Comparison of ENCODE assay signal across 18 cellular contexts in the genomic region with DNA sequence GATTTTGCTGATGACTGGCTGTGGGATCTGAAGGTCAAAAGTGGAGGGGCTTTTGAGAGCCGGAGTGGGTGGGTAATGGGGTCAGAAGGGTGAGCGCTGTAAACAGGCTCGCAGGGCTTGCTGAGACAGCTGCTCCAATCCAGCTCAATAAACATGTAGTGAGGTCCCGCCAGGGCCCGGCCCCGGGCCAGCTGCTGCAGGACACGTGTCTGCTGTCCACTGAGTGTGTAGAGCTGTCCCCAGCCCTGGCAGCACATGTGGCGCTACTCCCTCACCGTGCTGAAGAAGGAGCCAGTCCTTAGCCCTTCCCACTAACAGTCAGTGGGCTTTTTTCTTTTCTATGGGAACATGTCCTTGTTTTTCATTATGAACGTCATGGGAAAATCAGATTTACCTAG.
DNase-seq lines count a peak whose midpoint lies in the region; ATAC-seq and TF ChIP-seq lines count a peak whose summit lies in the region.
"Had no signal": no experiment of that assay in that cellular context is flagged by ENCODE, and none has a peak within 500 bp of the region (broad histone marks: within the 10 kb centered on the region; RNA-seq: fewer than 3 reads in every experiment).

No MANE protein-coding gene starts in this region.

- H3K27ac ChIP-seq in SJCRH30: peak overlapping the region; percentile 58
- H3K27ac ChIP-seq: 22Rv1, A549, C4-2B, HL-60 had no signal

- H3K4me3 Mint-ChIP-seq in nephron progenitor cell: no peak overlapping the region
- H3K4me3 Mint-ChIP-seq: CD4-positive, alpha-beta T cell had no signal

- peaks cover 9% of the 10 kb centered on the region for H3K4me1 ChIP-seq in SJCRH30
- H3K4me1 ChIP-seq: A549, HAP-1 had no signal

- no peak overlapping the region for H3K4me3 ChIP-seq in SJCRH30
- H3K4me3 ChIP-seq: A549, HAP-1 had no signal

- H3K36me3 ChIP-seq in SJCRH30: no peaks in the 10 kb centered on the region
- H3K36me3 ChIP-seq: HAP-1 had no signal

- DNase-seq in left ventricle myocardium superior (peak; percentile 16), left cardiac atrium (no peak), SJCRH30 (peak; percentile 83 to 84), nephron progenitor cell (peak; percentile 29), ureter (ENCODE audit: low spot score) (peak; percentile 56), NCI-H510A (lab: John Stamatoyannopoulos, UW) (no peak), DMS153 treated with DMSO at 0.1 percent for 48 hours (lab: John Stamatoyannopoulos, UW; ENCODE audit: unreplicated experiment) (no peak)
- DNase-seq: AML-193; CD4-positive, alpha-beta T cell; DMS153; DMS79 treated with DMSO at 0.1 percent for 48 hours; GF-D8 had no signal

- intact Hi-C loops in left ventricle myocardium superior (cut with micrococcal nuclease): no loop called here
- intact Hi-C loops in left cardiac atrium (cut with DNase I): no loop called here

- ATAC-seq in left ventricle myocardium superior (no peak), left cardiac atrium (no peak), GM19324 (IDR thresholded peaks at IDR 0.05; ENCODE audit: low FRiP score, unreplicated experiment) (no peak)
- ATAC-seq: A549 had no signal

- H3K36me3 Mint-ChIP-seq in nephron progenitor cell (ENCODE audit: low read depth): no peaks in the 10 kb centered on the region

- peaks cover 42% of the 10 kb centered on the region for H3K4me1 Mint-ChIP-seq in nephron progenitor cell

- H3K27me3 ChIP-seq in SJCRH30: peaks cover 15% of the 10 kb centered on the region

- peaks cover 4% of the 10 kb centered on the region for H3K27me3 Mint-ChIP-seq in nephron progenitor cell (ENCODE audit: low read depth, poor library complexity)

- TF ChIP-seq CTCF in nephron progenitor cell (IDR thresholded peaks at IDR 0.05): no peak

- no peak overlapping the region for H3K27ac Mint-ChIP-seq in nephron progenitor cell
- H3K27ac Mint-ChIP-seq: CD4-positive, alpha-beta T cell had no signal

- no peaks in the 10 kb centered on the region for H3K9me3 ChIP-seq in SJCRH30 (replicated peaks)
- H3K9me3 ChIP-seq: A549, HAP-1 had no signal

- no peaks in the 10 kb centered on the region for H3K9me3 Mint-ChIP-seq in nephron progenitor cell
- H3K9me3 Mint-ChIP-seq: CD4-positive, alpha-beta T cell had no signal

Comparison
In these comparisons a context has a peak if more than half of its experiments do, and no peak if none do; other contexts are left out.
1. DNase-seq: peak in left ventricle myocardium superior (single experiment), SJCRH30 (2 of 2), nephron progenitor cell (single experiment) and ureter (single experiment); none in left cardiac atrium (single experiment), NCI-H510A (single experiment) and DMS153 treated with DMSO at 0.1 percent for 48 hours (single experiment).